ENCODE assay signal across 1 cellular context in the genomic region with DNA sequence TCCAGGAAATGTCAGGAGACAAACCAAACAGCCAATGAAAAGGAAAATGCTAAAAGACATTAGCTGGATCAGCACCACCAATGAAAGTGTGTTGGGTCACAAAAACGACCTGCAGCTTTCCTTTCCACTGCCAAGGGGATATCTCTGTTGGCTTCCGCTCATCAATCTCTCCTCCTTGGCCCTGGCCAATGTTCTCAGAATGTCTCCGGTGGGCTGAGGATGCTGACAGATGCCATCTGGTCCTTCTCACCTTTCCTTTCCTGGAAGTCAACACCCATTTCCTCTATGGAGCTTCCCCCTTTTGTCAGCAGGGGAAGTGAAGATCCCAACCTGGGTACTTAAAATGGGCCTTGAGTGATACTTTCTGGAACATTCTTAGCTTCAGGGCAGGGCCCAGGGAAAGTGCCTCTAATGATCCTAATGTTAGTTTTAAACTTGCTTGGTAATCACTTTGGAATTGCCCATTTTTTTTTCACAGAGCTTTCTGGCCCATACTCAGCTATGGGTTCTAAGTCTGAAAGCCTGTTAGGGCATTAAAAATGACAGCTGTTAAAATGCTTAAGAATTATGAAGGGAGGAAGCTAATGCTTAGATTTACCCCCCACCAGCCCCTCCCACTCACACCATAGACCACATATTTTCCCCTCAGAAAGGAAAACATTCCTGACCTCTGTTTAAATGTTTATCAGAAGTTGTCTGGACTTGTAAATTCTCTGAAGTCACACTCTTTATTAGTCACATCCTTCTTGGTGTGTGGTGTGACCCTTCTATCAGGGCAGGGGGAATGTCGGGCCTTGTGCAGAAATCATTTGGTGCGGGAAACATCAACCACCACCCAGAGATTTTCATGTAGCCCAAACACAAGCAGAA.
TF ChIP-seq lines count a peak whose summit lies in the region.

No MANE protein-coding gene starts in this region.

TF ChIP-seq in H1, 55 proteins besides CTCF, POLR2A, EP300 and RAD21 (continued from another document):
- TF ChIP-seq RFX5 (IDR thresholded peaks at IDR 0.05; ENCODE audit: borderline replicate concordance, low read depth, low read length): no peak
- TF ChIP-seq SIN3A (conservative IDR thresholded peaks at IDR 0.05 in 1 of 2, IDR thresholded peaks at IDR 0.05 in 1 of 2; ENCODE audit: low read depth in 1 of 2, low read length in 2 of 2): no peak
- TF ChIP-seq, protein P1, sequence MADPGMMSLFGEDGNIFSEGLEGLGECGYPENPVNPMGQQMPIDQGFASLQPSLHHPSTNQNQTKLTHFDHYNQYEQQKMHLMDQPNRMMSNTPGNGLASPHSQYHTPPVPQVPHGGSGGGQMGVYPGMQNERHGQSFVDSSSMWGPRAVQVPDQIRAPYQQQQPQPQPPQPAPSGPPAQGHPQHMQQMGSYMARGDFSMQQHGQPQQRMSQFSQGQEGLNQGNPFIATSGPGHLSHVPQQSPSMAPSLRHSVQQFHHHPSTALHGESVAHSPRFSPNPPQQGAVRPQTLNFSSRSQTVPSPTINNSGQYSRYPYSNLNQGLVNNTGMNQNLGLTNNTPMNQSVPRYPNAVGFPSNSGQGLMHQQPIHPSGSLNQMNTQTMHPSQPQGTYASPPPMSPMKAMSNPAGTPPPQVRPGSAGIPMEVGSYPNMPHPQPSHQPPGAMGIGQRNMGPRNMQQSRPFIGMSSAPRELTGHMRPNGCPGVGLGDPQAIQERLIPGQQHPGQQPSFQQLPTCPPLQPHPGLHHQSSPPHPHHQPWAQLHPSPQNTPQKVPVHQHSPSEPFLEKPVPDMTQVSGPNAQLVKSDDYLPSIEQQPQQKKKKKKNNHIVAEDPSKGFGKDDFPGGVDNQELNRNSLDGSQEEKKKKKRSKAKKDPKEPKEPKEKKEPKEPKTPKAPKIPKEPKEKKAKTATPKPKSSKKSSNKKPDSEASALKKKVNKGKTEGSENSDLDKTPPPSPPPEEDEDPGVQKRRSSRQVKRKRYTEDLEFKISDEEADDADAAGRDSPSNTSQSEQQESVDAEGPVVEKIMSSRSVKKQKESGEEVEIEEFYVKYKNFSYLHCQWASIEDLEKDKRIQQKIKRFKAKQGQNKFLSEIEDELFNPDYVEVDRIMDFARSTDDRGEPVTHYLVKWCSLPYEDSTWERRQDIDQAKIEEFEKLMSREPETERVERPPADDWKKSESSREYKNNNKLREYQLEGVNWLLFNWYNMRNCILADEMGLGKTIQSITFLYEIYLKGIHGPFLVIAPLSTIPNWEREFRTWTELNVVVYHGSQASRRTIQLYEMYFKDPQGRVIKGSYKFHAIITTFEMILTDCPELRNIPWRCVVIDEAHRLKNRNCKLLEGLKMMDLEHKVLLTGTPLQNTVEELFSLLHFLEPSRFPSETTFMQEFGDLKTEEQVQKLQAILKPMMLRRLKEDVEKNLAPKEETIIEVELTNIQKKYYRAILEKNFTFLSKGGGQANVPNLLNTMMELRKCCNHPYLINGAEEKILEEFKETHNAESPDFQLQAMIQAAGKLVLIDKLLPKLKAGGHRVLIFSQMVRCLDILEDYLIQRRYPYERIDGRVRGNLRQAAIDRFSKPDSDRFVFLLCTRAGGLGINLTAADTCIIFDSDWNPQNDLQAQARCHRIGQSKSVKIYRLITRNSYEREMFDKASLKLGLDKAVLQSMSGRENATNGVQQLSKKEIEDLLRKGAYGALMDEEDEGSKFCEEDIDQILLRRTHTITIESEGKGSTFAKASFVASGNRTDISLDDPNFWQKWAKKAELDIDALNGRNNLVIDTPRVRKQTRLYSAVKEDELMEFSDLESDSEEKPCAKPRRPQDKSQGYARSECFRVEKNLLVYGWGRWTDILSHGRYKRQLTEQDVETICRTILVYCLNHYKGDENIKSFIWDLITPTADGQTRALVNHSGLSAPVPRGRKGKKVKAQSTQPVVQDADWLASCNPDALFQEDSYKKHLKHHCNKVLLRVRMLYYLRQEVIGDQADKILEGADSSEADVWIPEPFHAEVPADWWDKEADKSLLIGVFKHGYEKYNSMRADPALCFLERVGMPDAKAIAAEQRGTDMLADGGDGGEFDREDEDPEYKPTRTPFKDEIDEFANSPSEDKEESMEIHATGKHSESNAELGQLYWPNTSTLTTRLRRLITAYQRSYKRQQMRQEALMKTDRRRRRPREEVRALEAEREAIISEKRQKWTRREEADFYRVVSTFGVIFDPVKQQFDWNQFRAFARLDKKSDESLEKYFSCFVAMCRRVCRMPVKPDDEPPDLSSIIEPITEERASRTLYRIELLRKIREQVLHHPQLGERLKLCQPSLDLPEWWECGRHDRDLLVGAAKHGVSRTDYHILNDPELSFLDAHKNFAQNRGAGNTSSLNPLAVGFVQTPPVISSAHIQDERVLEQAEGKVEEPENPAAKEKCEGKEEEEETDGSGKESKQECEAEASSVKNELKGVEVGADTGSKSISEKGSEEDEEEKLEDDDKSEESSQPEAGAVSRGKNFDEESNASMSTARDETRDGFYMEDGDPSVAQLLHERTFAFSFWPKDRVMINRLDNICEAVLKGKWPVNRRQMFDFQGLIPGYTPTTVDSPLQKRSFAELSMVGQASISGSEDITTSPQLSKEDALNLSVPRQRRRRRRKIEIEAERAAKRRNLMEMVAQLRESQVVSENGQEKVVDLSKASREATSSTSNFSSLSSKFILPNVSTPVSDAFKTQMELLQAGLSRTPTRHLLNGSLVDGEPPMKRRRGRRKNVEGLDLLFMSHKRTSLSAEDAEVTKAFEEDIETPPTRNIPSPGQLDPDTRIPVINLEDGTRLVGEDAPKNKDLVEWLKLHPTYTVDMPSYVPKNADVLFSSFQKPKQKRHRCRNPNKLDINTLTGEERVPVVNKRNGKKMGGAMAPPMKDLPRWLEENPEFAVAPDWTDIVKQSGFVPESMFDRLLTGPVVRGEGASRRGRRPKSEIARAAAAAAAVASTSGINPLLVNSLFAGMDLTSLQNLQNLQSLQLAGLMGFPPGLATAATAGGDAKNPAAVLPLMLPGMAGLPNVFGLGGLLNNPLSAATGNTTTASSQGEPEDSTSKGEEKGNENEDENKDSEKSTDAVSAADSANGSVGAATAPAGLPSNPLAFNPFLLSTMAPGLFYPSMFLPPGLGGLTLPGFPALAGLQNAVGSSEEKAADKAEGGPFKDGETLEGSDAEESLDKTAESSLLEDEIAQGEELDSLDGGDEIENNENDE (IDR thresholded peaks at IDR 0.05; ENCODE audit: insufficient replicate concordance, low read length): no peak
- TF ChIP-seq BCL11A (IDR thresholded peaks at IDR 0.05; ENCODE audit: low read depth in 2 of 2, low read length in 2 of 2): no peak
- no peak for TF ChIP-seq NRF1 (IDR thresholded peaks at IDR 0.05; ENCODE audit: low read depth, low read length)
- TF ChIP-seq ASH2L (IDR thresholded peaks at IDR 0.05; ENCODE audit: low read length): no peak
- TF ChIP-seq TCF12 (IDR thresholded peaks at IDR 0.05; ENCODE audit: low read depth, low read length): no peak
